ENCODE assay signal across 14 cellular contexts in the genomic region with DNA sequence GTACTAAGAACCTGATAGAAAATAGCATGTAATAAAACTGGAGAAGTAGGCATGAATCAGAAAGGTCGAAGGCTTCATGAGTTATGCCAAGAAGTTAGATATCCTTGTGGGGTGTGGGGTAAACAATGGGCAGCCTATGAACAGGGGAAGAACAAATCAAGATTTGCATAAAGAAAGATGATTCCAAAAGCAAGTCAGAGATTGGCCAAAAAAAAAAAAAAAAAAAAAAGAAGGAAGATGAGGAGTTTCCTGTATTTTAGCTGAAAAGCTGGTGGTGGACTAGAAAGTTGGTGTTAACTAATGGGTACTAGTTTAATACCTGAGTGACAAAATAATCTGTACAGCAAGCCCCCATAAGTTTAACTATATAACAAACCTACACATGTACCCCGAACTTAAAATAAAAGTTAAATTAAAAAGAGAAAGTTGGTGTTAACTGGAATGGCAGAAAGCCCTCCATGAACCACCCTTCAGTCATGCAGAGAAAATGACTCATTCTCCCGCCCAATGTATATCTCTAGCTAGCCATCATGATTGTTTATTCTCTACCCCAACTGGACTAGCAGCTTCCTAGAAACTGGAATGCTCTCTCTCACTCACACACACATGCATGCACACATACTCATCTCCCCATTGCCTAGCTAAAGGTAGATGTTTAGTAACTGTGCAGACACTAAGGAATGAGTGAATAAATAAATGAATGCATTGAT. TPM values are rescaled to one million over a fixed set of nuclear protein-coding genes. Genes with fewer than 3 reads are reported as not detected.
DNase-seq lines count a peak whose midpoint lies in the region; ATAC-seq and TF ChIP-seq lines count a peak whose summit lies in the region.
"Had no signal": no experiment of that assay in that cellular context is flagged by ENCODE, and none has a peak within 500 bp of the region (broad histone marks: within the 10 kb centered on the region; RNA-seq: fewer than 3 reads in every experiment).

No MANE protein-coding gene starts in this region.

- no peak overlapping the region for H3K9ac ChIP-seq in PC-3 (ENCODE audit: low read length)

- peaks cover 27% of the 10 kb centered on the region for H3K4me1 ChIP-seq in PC-3 (ENCODE audit: insufficient read depth, low read length)
- H3K4me1 ChIP-seq: suprapubic skin had no signal

- no peak overlapping the region for H2AFZ ChIP-seq in PC-3 (ENCODE audit: low read length)

- H3K4me3 Mint-ChIP-seq in chondrocyte (ENCODE audit: unreplicated experiment), result no peak overlapping the region
- H3K4me3 Mint-ChIP-seq: activated naive CD4-positive, alpha-beta T cell treated with anti-CD3 and anti-CD28 coated beads, Interleukin-2, amount 10 ng/mL, durations not matched to agents 7 days and 5 days; T-cell had no signal

- H3K36me3 ChIP-seq in PC-3 (ENCODE audit: low read depth, low read length) (no peaks in the 10 kb centered on the region), H7 (replicated peaks; ENCODE audit: control insufficient read depth, insufficient read depth, low read length) (no peaks in the 10 kb centered on the region)
- H3K36me3 ChIP-seq: suprapubic skin had no signal

- peaks cover 10% of the 10 kb centered on the region for H3K9me3 Mint-ChIP-seq in chondrocyte (ENCODE audit: low read depth)
- H3K9me3 Mint-ChIP-seq: activated naive CD4-positive, alpha-beta T cell treated with anti-CD3 and anti-CD28 coated beads, Interleukin-2, amount 10 ng/mL, durations not matched to agents 7 days and 5 days; T-cell had no signal

- POLR2A ChIA-PET in PC-3 (lab: Charles Lee; ENCODE audit: unreplicated experiment), result no interaction called here

- no peaks in the 10 kb centered on the region for H3K9me3 ChIP-seq in PC-3 (ENCODE audit: low read length)
- H3K9me3 ChIP-seq: suprapubic skin had no signal

- H3K27me3 Mint-ChIP-seq in chondrocyte (ENCODE audit: low read depth), result no peaks in the 10 kb centered on the region
- H3K27me3 Mint-ChIP-seq: activated naive CD4-positive, alpha-beta T cell treated with anti-CD3 and anti-CD28 coated beads, Interleukin-2, amount 10 ng/mL, durations not matched to agents 7 days and 5 days had no signal

- no peaks in the 10 kb centered on the region for H3K9me2 ChIP-seq in PC-3 (replicated peaks; ENCODE audit: low read length)

- intact Hi-C loops in PC-3 (cut with micrococcal nuclease), result no loop called here

- H3F3A ChIP-seq in PC-3 (ENCODE audit: low read length, unreplicated experiment), result peaks cover 5% of the 10 kb centered on the region

- peak overlapping the region; percentile 42; the same call in 1 of the 2 replicates for H3K4me3 ChIP-seq in PC-3 (ENCODE audit: low read length)
- no peak overlapping the region for H3K4me3 ChIP-seq in H7 (ENCODE audit: insufficient read depth, low read depth, low read length)
- H3K4me3 ChIP-seq: suprapubic skin had no signal

- ATAC-seq in PC-3, result peak; percentile 83
- ATAC-seq in GM19035 (IDR thresholded peaks at IDR 0.05; ENCODE audit: unreplicated experiment), result no peak
- ATAC-seq in GM18511 (IDR thresholded peaks at IDR 0.05; ENCODE audit: unreplicated experiment), result no peak
- ATAC-seq: T-cell had no signal

- peaks cover 22% of the 10 kb centered on the region for H3K4me1 Mint-ChIP-seq in chondrocyte (ENCODE audit: low read depth)
- H3K4me1 Mint-ChIP-seq: activated naive CD4-positive, alpha-beta T cell treated with anti-CD3 and anti-CD28 coated beads, Interleukin-2, amount 10 ng/mL, durations not matched to agents 7 days and 5 days had no signal

- CTCF ChIA-PET in PC-3 (lab: Charles Lee), result interaction anchor here (0.6 kb wide), 1 partner anchor 107 kb away, joined by 4 read pairs; no protein-coding TSS in a partner anchor

- no peak for TF ChIP-seq CTCF in PC-3 (conservative IDR thresholded peaks at IDR 0.05; ENCODE audit: low read depth, low read length)
- no peak for TF ChIP-seq CTCF in chondrocyte (IDR thresholded peaks at IDR 0.05)

- DNase-seq in GM03348 (ENCODE audit: low spot score) (peak; percentile 35), PC-3 (peak; percentile 83), chondrocyte (ENCODE audit: low spot score) (no peak), myocyte (ENCODE audit: low read depth) (peak; percentile 7), NCI-H1694 (lab: John Stamatoyannopoulos, UW) (no peak), H7 (no peak)
- DNase-seq: activated naive CD4-positive, alpha-beta T cell treated with anti-CD3 and anti-CD28 coated beads, Interleukin-2, amount 10 ng/mL, durations not matched to agents 7 days and 5 days; DMS79; NCI-H1436; NCI-H82; T-cell had no signal

- H3K36me3 Mint-ChIP-seq in chondrocyte (ENCODE audit: low read depth), result no peaks in the 10 kb centered on the region
- H3K36me3 Mint-ChIP-seq: activated naive CD4-positive, alpha-beta T cell treated with anti-CD3 and anti-CD28 coated beads, Interleukin-2, amount 10 ng/mL, durations not matched to agents 7 days and 5 days had no signal

- BruUV-seq in PC-3 (replicated peaks; lab: Mats Ljungman, UMichigan), result no TSS peak

- H3K27me3 ChIP-seq in PC-3 (ENCODE audit: low read length) (no peaks in the 10 kb centered on the region), H7 (ENCODE audit: control insufficient read depth, insufficient read depth, low read length) (no peaks in the 10 kb centered on the region)
- H3K27me3 ChIP-seq: suprapubic skin had no signal

- H3K79me2 ChIP-seq in PC-3 (ENCODE audit: low read length), result peaks cover 48% of the 10 kb centered on the region

- H4K20me1 ChIP-seq in PC-3 (ENCODE audit: low read length), result no peaks in the 10 kb centered on the region

- peak overlapping the region; percentile 76 for H3K4me2 ChIP-seq in PC-3 (ENCODE audit: low read length)

- H3K27ac Mint-ChIP-seq in chondrocyte (ENCODE audit: unreplicated experiment), result peak overlapping the region; percentile 29
- H3K27ac Mint-ChIP-seq: activated naive CD4-positive, alpha-beta T cell treated with anti-CD3 and anti-CD28 coated beads, Interleukin-2, amount 10 ng/mL, durations not matched to agents 7 days and 5 days; T-cell had no signal

- H3K27ac ChIP-seq in PC-3 (ENCODE audit: low read length), result peak overlapping the region; percentile 76
- H3K27ac ChIP-seq: suprapubic skin had no signal

RNA-seq across cellular contexts. Expression of a gene that starts 41.7 kb away (rescaled TPM):
- total RNA-seq in PC-3 (2014; rRNA removed), result 25.8 and 34.8 TPM in 2 replicates
- total RNA-seq in chondrocyte, result 20.4 to 23.9 TPM (median 23.3 TPM) in 3 replicates
- total RNA-seq in myocyte, result 13.6 and 24.6 TPM in 2 replicates
- polyA plus RNA-seq in myocyte (2012), result 4.0 TPM
- total RNA-seq in H7 (2014; rRNA removed; shearing (Covaris generic)), result 102 and 163 TPM in 2 replicates

Comparison
In these comparisons a context has a peak if more than half of its experiments do, and no peak if none do; other contexts are left out.
1. DNase-seq: peak in GM03348 (single experiment), PC-3 (single experiment) and myocyte (single experiment); none in chondrocyte (single experiment), NCI-H1694 (single experiment) and H7 (single experiment).